ENCODE assay signal across 11 cellular contexts in the genomic region with DNA sequence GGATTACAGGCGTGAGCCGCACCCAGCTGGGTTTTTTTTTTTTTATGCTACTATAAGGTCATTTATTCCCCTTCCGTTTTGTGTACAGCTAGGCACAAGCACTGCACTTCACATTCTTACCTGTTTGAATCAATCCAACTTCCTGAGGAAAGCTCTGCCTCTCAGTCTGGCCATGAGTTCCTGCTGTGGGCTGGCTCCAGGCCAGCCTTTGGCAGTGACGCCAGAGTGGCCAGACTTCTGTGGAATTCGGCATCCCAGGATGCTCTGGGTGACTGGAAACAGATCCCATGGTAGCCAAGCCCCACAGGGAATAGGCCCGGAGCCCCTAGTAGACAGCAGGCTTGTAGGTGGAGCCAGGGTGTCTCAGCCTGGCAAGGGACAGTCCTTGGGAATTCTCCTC. TPM values are rescaled to one million over a fixed set of nuclear protein-coding genes. Genes with fewer than 3 reads are reported as not detected.
DNase-seq lines count a peak whose midpoint lies in the region; ATAC-seq lines count a peak whose summit lies in the region.
"Had no signal": no experiment of that assay in that cellular context is flagged by ENCODE, and none has a peak within 500 bp of the region (broad histone marks: within the 10 kb centered on the region; RNA-seq: fewer than 3 reads in every experiment).

No MANE protein-coding gene starts in this region.

- no peak overlapping the region for H4K8ac ChIP-seq in mesendoderm (ENCODE audit: low read depth, low read length)

- no peaks in the 10 kb centered on the region for H3K4me1 ChIP-seq in mesendoderm (ENCODE audit: control insufficient read depth, low read depth, low read length)

- no peak overlapping the region for H3K4me3 ChIP-seq in mesendoderm (ENCODE audit: low read length)
- H3K4me3 ChIP-seq: Peyer's patch, vagina had no signal

- H3K4me2 ChIP-seq in mesendoderm (ENCODE audit: low read length), result no peak overlapping the region

- no peak overlapping the region for H3K27ac ChIP-seq in mesendoderm (ENCODE audit: low read depth, low read length)
- H3K27ac ChIP-seq: Peyer's patch, vagina had no signal

- H2BK15ac ChIP-seq in mesendoderm (replicated peaks; ENCODE audit: low read depth), result no peak overlapping the region

- no peak overlapping the region for H3K23ac ChIP-seq in mesendoderm (ENCODE audit: low read length)

- no peak for ATAC-seq in HG03342 (IDR thresholded peaks at IDR 0.05; ENCODE audit: unreplicated experiment)
- ATAC-seq: CD8-positive, alpha-beta T cell had no signal

- in situ Hi-C loops in ACHN (cut with HindIII; ENCODE audit: low pct_ligation_motif_present, low pct_unique_long_range_greater_than_20kb, low sequenced_read_pairs), result no loop called here

- H2BK5ac ChIP-seq in mesendoderm (ENCODE audit: low read length), result no peak overlapping the region

- H3K18ac ChIP-seq in mesendoderm (ENCODE audit: low read length), result no peak overlapping the region

- H2AK5ac ChIP-seq in mesendoderm (ENCODE audit: low read length), result no peak overlapping the region

- no peaks in the 10 kb centered on the region for H3K27me3 ChIP-seq in mesendoderm (ENCODE audit: insufficient read depth, low read length, poor library complexity)
- H3K27me3 ChIP-seq: Peyer's patch, vagina had no signal

- no peak overlapping the region for H3K4ac ChIP-seq in mesendoderm (ENCODE audit: low read depth, low read length)

- no peak overlapping the region for H3K56ac ChIP-seq in mesendoderm (ENCODE audit: low read length)

- WGBS in mesendoderm (ENCODE audit: extremely low coverage, insufficient coverage, low lambda C conversion rate), result no CpG with 5 or more reads among the region's 6 CpGs

- H2BK120ac ChIP-seq in mesendoderm (ENCODE audit: low read depth, low read length), result no peak overlapping the region

- no peaks in the 10 kb centered on the region for H3K79me2 ChIP-seq in mesendoderm (ENCODE audit: control insufficient read depth, insufficient read depth, low read length)

- H3K79me1 ChIP-seq in mesendoderm (ENCODE audit: low read length), result no peaks in the 10 kb centered on the region

- H3K9ac ChIP-seq in mesendoderm (ENCODE audit: low read length), result no peak overlapping the region

- H4K5ac ChIP-seq in mesendoderm (ENCODE audit: low read length), result no peak overlapping the region

- H3K36me3 ChIP-seq in mesendoderm (ENCODE audit: control insufficient read depth, insufficient read depth, low read length), result no peaks in the 10 kb centered on the region
- H3K36me3 ChIP-seq: Peyer's patch, vagina had no signal

- DNase-seq in ACHN (peak; percentile 59), NCI-H2029 treated with DMSO at 0.1 percent for 48 hours (lab: John Stamatoyannopoulos, UW) (peak; percentile 76), dermis blood vessel endothelial cell (peak; percentile 80), mesendoderm (peak; percentile 56), GOT3 (lab: John Stamatoyannopoulos, UW) (no peak), OCI-M2 (lab: John Stamatoyannopoulos, UW; ENCODE audit: unreplicated experiment) (no peak), MV-4-11 (lab: John Stamatoyannopoulos, UW) (no peak)
- DNase-seq: CD8-positive, alpha-beta T cell; Peyer's patch had no signal

RNA-seq across cellular contexts. Expression of gene TIMP4, which starts 21.5 kb away (rescaled TPM):
- 0.34 and 0.51 TPM in 2 replicates for total RNA-seq in dermis blood vessel endothelial cell
- polyA plus RNA-seq in mesendoderm (2013, experiment 1 of 2), result 10.4 TPM
- polyA plus RNA-seq in mesendoderm (2013, experiment 2 of 2), result 9.5 TPM
- total RNA-seq: CD8-positive, alpha-beta T cell had no signal

Comparison
In these comparisons a context has a peak if more than half of its experiments do, and no peak if none do; other contexts are left out.
1. DNase-seq: peak in ACHN (single experiment), NCI-H2029 treated with DMSO at 0.1 percent for 48 hours (single experiment), dermis blood vessel endothelial cell (single experiment) and mesendoderm (single experiment); none in GOT3 (single experiment), OCI-M2 (single experiment) and MV-4-11 (single experiment).